ENCODE assay signal across 10 cellular contexts in the genomic region with DNA sequence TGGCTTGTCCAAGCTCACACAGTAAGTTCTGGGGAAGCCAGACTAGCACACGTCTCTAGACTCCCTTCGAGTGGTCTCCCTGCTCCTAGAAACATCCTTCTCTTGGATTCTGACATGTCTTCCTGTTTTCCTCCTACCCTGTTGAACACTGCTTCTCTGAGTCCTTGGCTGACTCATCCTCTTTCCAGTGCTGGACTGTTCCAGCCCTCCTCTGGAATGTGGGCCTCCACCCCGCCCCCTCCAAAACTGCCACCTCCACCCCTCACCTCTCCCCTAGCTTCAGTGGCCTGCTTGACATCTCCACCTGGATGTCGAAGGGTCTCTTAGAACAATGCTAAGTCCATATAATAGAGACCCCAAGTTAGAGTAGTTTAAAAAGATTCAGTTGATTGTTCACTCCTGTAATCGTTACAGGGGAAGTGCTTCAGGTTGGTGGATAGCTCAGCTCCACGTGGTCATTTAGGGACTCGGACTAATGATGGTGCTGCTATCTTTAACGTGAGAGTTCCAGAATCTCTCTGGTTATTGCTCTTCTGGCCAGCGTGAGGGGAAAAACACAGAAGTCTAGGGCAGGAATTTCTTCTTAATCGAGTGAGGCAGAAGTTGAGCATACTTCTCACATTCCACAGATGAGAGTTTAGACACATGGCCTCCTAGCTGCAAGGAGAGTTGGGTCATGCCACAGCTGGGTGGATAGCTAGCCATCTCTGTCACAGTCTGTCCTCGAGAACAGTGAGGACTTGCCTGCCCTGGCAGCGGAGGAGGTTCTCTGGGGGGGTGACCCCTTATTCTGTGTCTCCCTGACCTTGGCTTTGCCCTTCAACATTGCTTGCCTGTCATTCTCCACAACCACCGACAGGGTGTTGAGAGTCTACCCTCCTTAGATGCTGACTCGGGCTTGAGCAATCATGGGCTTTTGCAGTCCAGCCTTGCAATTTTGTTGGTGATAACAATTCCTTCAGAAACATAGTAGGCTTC. TPM values are rescaled to one million over a fixed set of nuclear protein-coding genes. Genes with fewer than 3 reads are reported as not detected.
DNase-seq lines count a peak whose midpoint lies in the region; ATAC-seq, FAIRE-seq and TF ChIP-seq lines count a peak whose summit lies in the region.
"Had no signal": no experiment of that assay in that cellular context is flagged by ENCODE, and none has a peak within 500 bp of the region (broad histone marks: within the 10 kb centered on the region; RNA-seq: fewer than 3 reads in every experiment).

No MANE protein-coding gene starts in this region.

- FAIRE-seq in HepG2 (lab: Jason Lieb, UNC) = no peak
- FAIRE-seq: GM12878 had no signal

- no peak for ATAC-seq in Right ventricle myocardium inferior
- no peak for ATAC-seq in HepG2
- ATAC-seq in GM21447 (IDR thresholded peaks at IDR 0.05; ENCODE audit: unreplicated experiment) = no peak
- ATAC-seq: GM12878, T-cell had no signal

- peaks cover 6% of the 10 kb centered on the region for H3K36me3 Mint-ChIP-seq in Calu3 (ENCODE audit: insufficient read depth, unreplicated experiment)

- peaks cover 18% of the 10 kb centered on the region for H3K4me1 Mint-ChIP-seq in Calu3 (ENCODE audit: low read depth, unreplicated experiment)

- H3K27me3 ChIP-seq in cardiac muscle cell (no peaks in the 10 kb centered on the region), HepG2 (ENCODE audit: control insufficient read depth in 1 of 2, insufficient read depth in 2 of 2, low read length in 2 of 2) (peaks cover 5 to 36% of the 10 kb centered on the region in 2 experiments), vagina (no peaks in the 10 kb centered on the region)

- WGBS in HepG2 (ENCODE audit: low lambda C conversion rate) = 14% methylated on average over 11 of the region's 14 CpGs

- no peak overlapping the region for H2AFZ ChIP-seq in HepG2 (ENCODE audit: low read length)

- H3K27me3 Mint-ChIP-seq in Calu3 (ENCODE audit: unreplicated experiment) = peaks cover 61% of the 10 kb centered on the region

- H3K9me3 ChIP-seq in cardiac muscle cell (ENCODE audit: low read depth) (no peaks in the 10 kb centered on the region), HepG2 (ENCODE audit: low read length) (no peaks in the 10 kb centered on the region), vagina (no peaks in the 10 kb centered on the region)

- H3K27ac ChIP-seq in cardiac muscle cell (no peak overlapping the region), HepG2 (ENCODE audit: extremely low read length, insufficient read depth, low read length) (no peak overlapping the region), vagina (peak overlapping the region; percentile 48)

- in situ Hi-C loops in astrocyte of the spinal cord (cut with HindIII; ENCODE audit: low sequenced_read_pairs) (no loop called here), HepG2 (cut with HindIII; ENCODE audit: extremely low pct_ligation_motif_present, low pct_unique_long_range_greater_than_20kb) (no loop called here)

- DNase-seq in cardiac muscle cell (ENCODE audit: low read depth in 1 of 2, low spot score in 1 of 2) = peak in 1 of 2 donors; percentile 70
- DNase-seq in Right ventricle myocardium inferior (ENCODE audit: missing footprints) = no peak
- peak; percentile 32 for DNase-seq in astrocyte of the spinal cord (ENCODE audit: low read depth, low spot score)
- no peak for DNase-seq in HepG2 (ENCODE audit: low spot score)
- DNase-seq in vagina (ENCODE audit: extremely low spot score in 2 of 2) = no peak
- no peak for DNase-seq in NCI-H69 (lab: John Stamatoyannopoulos, UW)
- DNase-seq in Calu3 = no peak
- DNase-seq: T-cell had no signal

- no peak overlapping the region for H3K4me3 Mint-ChIP-seq in Calu3 (ENCODE audit: low read depth, unreplicated experiment)
- H3K4me3 Mint-ChIP-seq: T-cell had no signal

- H3K9ac ChIP-seq in HepG2 (ENCODE audit: insufficient read depth, low read depth, low read length) = no peak overlapping the region

- no peaks in the 10 kb centered on the region for H3K79me2 ChIP-seq in HepG2 (ENCODE audit: insufficient read depth, low read length)

- H3K4me1 ChIP-seq in cardiac muscle cell (ENCODE audit: low read depth) (no peaks in the 10 kb centered on the region), HepG2 (ENCODE audit: insufficient read depth, low read length) (0 out of 2 replicates have a peak, but pooled peaks cover 8% of the 10 kb centered on the region), vagina (peaks cover 19% of the 10 kb centered on the region)

- TF ChIP-seq RAD21 in HepG2 (CRISPR knock-in tag; IDR thresholded peaks at IDR 0.05) = no peak

- intact Hi-C loops in Right ventricle myocardium inferior (cut with DNase I) (no loop called here), HepG2 (cut with micrococcal nuclease; ENCODE audit: unreplicated experiment) (no loop called here), vagina (cut with DNase I) (no loop called here), Calu3 (cut with micrococcal nuclease; ENCODE audit: unreplicated experiment) (no loop called here)

- H3K4me2 ChIP-seq in HepG2 (ENCODE audit: low read depth, low read length) = no peak overlapping the region

- H4K20me1 ChIP-seq in HepG2 (ENCODE audit: insufficient read depth, low read length) = no peaks in the 10 kb centered on the region

- no peak for TF ChIP-seq EP300 in HepG2 (IDR thresholded peaks at IDR 0.05; ENCODE audit: low read depth in 2 of 2, low read length in 2 of 2)
- TF ChIP-seq EP300 in HepG2 (CRISPR knock-in tag; IDR thresholded peaks at IDR 0.05; ENCODE audit: borderline replicate concordance) = no peak

- H3K27ac Mint-ChIP-seq in Calu3 (ENCODE audit: unreplicated experiment) = no peak overlapping the region
- H3K27ac Mint-ChIP-seq: T-cell had no signal

- H3K36me3 ChIP-seq in cardiac muscle cell (no peaks in the 10 kb centered on the region), HepG2 (replicated peaks in 1 of 2; ENCODE audit: control insufficient read depth in 1 of 2, insufficient read depth in 2 of 2, low read length in 2 of 2) (no peaks in the 10 kb centered on the region), vagina (no peaks in the 10 kb centered on the region)

- no peaks in the 10 kb centered on the region for H3K9me3 Mint-ChIP-seq in Calu3 (ENCODE audit: low read depth, unreplicated experiment)
- H3K9me3 Mint-ChIP-seq: T-cell had no signal

- POLR2A ChIA-PET in HepG2 (lab: Yijun Ruan, JAX) = no interaction called here

- no TSS peak for BruUV-seq in HepG2 (replicated peaks; lab: Mats Ljungman, UMichigan)
- BruUV-seq in Calu3 (replicated peaks; lab: Mats Ljungman, UMichigan) = no TSS peak

- H3K4me3 ChIP-seq in cardiac muscle cell (no peak overlapping the region), astrocyte of the spinal cord (ENCODE audit: low read depth, low read length) (no peak overlapping the region), HepG2 (replicated peaks in 1 of 3; ENCODE audit: insufficient read depth in 1 of 3, low read depth in 2 of 3, low read length in 3 of 3) (no peak overlapping the region), vagina (no peak overlapping the region)
- H3K4me3 ChIP-seq: GM12878 had no signal

- TF ChIP-seq POLR2A in HepG2 (IDR thresholded peaks at IDR 0.05; ENCODE audit: insufficient read depth in 1 of 2, low read depth in 2 of 2, low read length in 2 of 2) (no peak), vagina (IDR thresholded peaks at IDR 0.05) (no peak)

- TF ChIP-seq CTCF in cardiac muscle cell (IDR thresholded peaks at IDR 0.05; ENCODE audit: low read depth, low read length) = peak; percentile 37
- peak; percentile 16 for TF ChIP-seq CTCF in astrocyte of the spinal cord (IDR thresholded peaks at IDR 0.05; ENCODE audit: low read depth, low read length)
- no peak for TF ChIP-seq CTCF in HepG2 (CRISPR knock-in tag; IDR thresholded peaks at IDR 0.05)
- TF ChIP-seq CTCF in vagina (IDR thresholded peaks at IDR 0.05) = no peak
- no peak for TF ChIP-seq CTCF in Calu3 (IDR thresholded peaks at IDR 0.05; ENCODE audit: unreplicated experiment)

- CTCF ChIA-PET in HepG2 (lab: Yijun Ruan, JAX; ENCODE audit: low intra/inter-chr PET ratio, low total read pairs) = no interaction called here
- CTCF ChIA-PET in Calu3 (lab: Charles Lee) = interaction anchor here (0.6 to 1.0 kb wide), 2 partner anchors 18 to 106 kb away, joined by 5 to 6 read pairs; no protein-coding TSS in a partner anchor

RNA-seq across cellular contexts. Expression of a gene that starts 4.7 kb away (rescaled TPM):
- total RNA-seq in cardiac muscle cell = 48.6 and 79.6 TPM in 2 replicates
- 7.1 and 14.5 TPM in 2 replicates for polyA plus RNA-seq in cardiac muscle cell
- total RNA-seq in Right ventricle myocardium inferior = 19.8 TPM
- total RNA-seq in HepG2 (2016; rRNA removed; fragmentation: Illumina TruSeq; extraction: Trizol) = not detected in 2 replicates
- total RNA-seq in HepG2 (2016; cell fraction: cytosol; rRNA removed; fragmentation: Illumina TruSeq; extraction: Trizol; ENCODE audit: low read depth) = not detected in 2 replicates
- total RNA-seq in HepG2 (2016; cell fraction: insoluble cytoplasmic fraction; rRNA removed; fragmentation: Illumina TruSeq; extraction: Trizol) = not detected in 2 replicates
- total RNA-seq in HepG2 (2016; cell fraction: membrane; rRNA removed; fragmentation: Illumina TruSeq; extraction: Trizol) = not detected in 2 replicates
- not detected in 2 replicates for total RNA-seq in HepG2 (2016; cell fraction: nucleus; rRNA removed; fragmentation: Illumina TruSeq; extraction: Trizol)
- polyA plus RNA-seq in HepG2 (2011; rRNA removed) = 0.08 and 0.35 TPM in 2 replicates
- 0.25 and 0.28 TPM in 2 replicates for polyA plus RNA-seq in HepG2 (2011; cell fraction: cytosol; rRNA removed)
- 0.13 and 0.62 TPM in 2 replicates for polyA plus RNA-seq in HepG2 (2011; cell fraction: nucleus; rRNA removed)
- polyA plus RNA-seq in HepG2 (2012) = 0.80 TPM in 1 of 2 replicates, not detected in the other
- not detected in 2 replicates for polyA plus RNA-seq in HepG2 (2016; cell fraction: cytosol; fragmentation: Illumina TruSeq; extraction: Trizol; ENCODE audit: low read depth)
- polyA plus RNA-seq in HepG2 (2016; cell fraction: insoluble cytoplasmic fraction; fragmentation: Illumina TruSeq; extraction: Trizol; ENCODE audit: low read depth) = not detected in 2 replicates
- polyA plus RNA-seq in HepG2 (2016; cell fraction: membrane; fragmentation: Illumina TruSeq; extraction: Trizol; ENCODE audit: low read depth) = not detected in 2 replicates
- not detected in 2 replicates for polyA plus RNA-seq in HepG2 (2016; cell fraction: nucleus; fragmentation: Illumina TruSeq; extraction: Trizol; ENCODE audit: insufficient read depth, low read depth)
- polyA minus RNA-seq in HepG2 (2011; rRNA and poly(A)+ RNA removed; ENCODE audit: low replicate concordance) = not detected in 2 replicates
- 0.49 TPM in 1 of 2 replicates, not detected in the other for polyA minus RNA-seq in HepG2 (2011; cell fraction: cytosol; rRNA and poly(A)+ RNA removed)
- not detected in 2 replicates for polyA minus RNA-seq in HepG2 (2011; cell fraction: nucleus; rRNA and poly(A)+ RNA removed)
- total RNA-seq in vagina = 202 TPM
- total RNA-seq in Calu3 (2022) = 0.38 TPM in 1 of 2 replicates, not detected in the other

RNA-seq across cellular contexts. Expression of a gene that starts 57.1 kb away (rescaled TPM):
- total RNA-seq in cardiac muscle cell = 26.4 and 31.0 TPM in 2 replicates
- 25.0 and 27.9 TPM in 2 replicates for polyA plus RNA-seq in cardiac muscle cell
- total RNA-seq in Right ventricle myocardium inferior = 14.2 TPM
- 36.1 and 49.6 TPM in 2 replicates for total RNA-seq in HepG2 (2016; rRNA removed; fragmentation: Illumina TruSeq; extraction: Trizol)
- total RNA-seq in HepG2 (2016; cell fraction: cytosol; rRNA removed; fragmentation: Illumina TruSeq; extraction: Trizol; ENCODE audit: low read depth) = 15.2 and 24.7 TPM in 2 replicates
- total RNA-seq in HepG2 (2016; cell fraction: insoluble cytoplasmic fraction; rRNA removed; fragmentation: Illumina TruSeq; extraction: Trizol) = 39.0 and 48.6 TPM in 2 replicates
- total RNA-seq in HepG2 (2016; cell fraction: membrane; rRNA removed; fragmentation: Illumina TruSeq; extraction: Trizol) = 27.0 and 33.2 TPM in 2 replicates
- total RNA-seq in HepG2 (2016; cell fraction: nucleus; rRNA removed; fragmentation: Illumina TruSeq; extraction: Trizol) = 30.6 and 31.1 TPM in 2 replicates
- 16.5 and 17.8 TPM in 2 replicates for polyA plus RNA-seq in HepG2 (2011; rRNA removed)
- polyA plus RNA-seq in HepG2 (2011; cell fraction: cytosol; rRNA removed) = 11.7 and 19.8 TPM in 2 replicates
- polyA plus RNA-seq in HepG2 (2011; cell fraction: nucleus; rRNA removed) = 6.1 and 12.5 TPM in 2 replicates
- polyA plus RNA-seq in HepG2 (2012) = 14.3 and 14.6 TPM in 2 replicates
- 10.4 and 19.4 TPM in 2 replicates for polyA plus RNA-seq in HepG2 (2016; cell fraction: cytosol; fragmentation: Illumina TruSeq; extraction: Trizol; ENCODE audit: low read depth)
- 35.9 and 40.1 TPM in 2 replicates for polyA plus RNA-seq in HepG2 (2016; cell fraction: insoluble cytoplasmic fraction; fragmentation: Illumina TruSeq; extraction: Trizol; ENCODE audit: low read depth)
- 16.7 and 27.6 TPM in 2 replicates for polyA plus RNA-seq in HepG2 (2016; cell fraction: membrane; fragmentation: Illumina TruSeq; extraction: Trizol; ENCODE audit: low read depth)
- 18.5 and 20.8 TPM in 2 replicates for polyA plus RNA-seq in HepG2 (2016; cell fraction: nucleus; fragmentation: Illumina TruSeq; extraction: Trizol; ENCODE audit: insufficient read depth, low read depth)
- polyA minus RNA-seq in HepG2 (2011; rRNA and poly(A)+ RNA removed; ENCODE audit: low replicate concordance) = 4.2 and 6.8 TPM in 2 replicates
- polyA minus RNA-seq in HepG2 (2011; cell fraction: cytosol; rRNA and poly(A)+ RNA removed) = 6.9 and 7.4 TPM in 2 replicates
- polyA minus RNA-seq in HepG2 (2011; cell fraction: nucleus; rRNA and poly(A)+ RNA removed) = 22.1 and 29.3 TPM in 2 replicates
- total RNA-seq in vagina = 33.4 TPM
- 19.1 and 32.0 TPM in 2 replicates for total RNA-seq in Calu3 (2022)

Comparison
In these comparisons a context has a peak if more than half of its experiments do, and no peak if none do; other contexts are left out.
1. CTCF ChIP-seq: peak in cardiac muscle cell (single experiment) and astrocyte of the spinal cord (single experiment); none in HepG2 (single experiment), vagina (0 of 3) and Calu3 (single experiment).
2. RNA of a gene that starts 4.7 kb away (total RNA-seq): 202 TPM in vagina (single experiment), 48.6 to 79.6 TPM in cardiac muscle cell and 19.8 TPM in Right ventricle myocardium inferior (single experiment); 0.38 TPM in Calu3 and not detected in HepG2; every median in the first group is over 10 times any median in the second.